Comparison of ENCODE assay signal across 10 cellular contexts in the genomic region with DNA sequence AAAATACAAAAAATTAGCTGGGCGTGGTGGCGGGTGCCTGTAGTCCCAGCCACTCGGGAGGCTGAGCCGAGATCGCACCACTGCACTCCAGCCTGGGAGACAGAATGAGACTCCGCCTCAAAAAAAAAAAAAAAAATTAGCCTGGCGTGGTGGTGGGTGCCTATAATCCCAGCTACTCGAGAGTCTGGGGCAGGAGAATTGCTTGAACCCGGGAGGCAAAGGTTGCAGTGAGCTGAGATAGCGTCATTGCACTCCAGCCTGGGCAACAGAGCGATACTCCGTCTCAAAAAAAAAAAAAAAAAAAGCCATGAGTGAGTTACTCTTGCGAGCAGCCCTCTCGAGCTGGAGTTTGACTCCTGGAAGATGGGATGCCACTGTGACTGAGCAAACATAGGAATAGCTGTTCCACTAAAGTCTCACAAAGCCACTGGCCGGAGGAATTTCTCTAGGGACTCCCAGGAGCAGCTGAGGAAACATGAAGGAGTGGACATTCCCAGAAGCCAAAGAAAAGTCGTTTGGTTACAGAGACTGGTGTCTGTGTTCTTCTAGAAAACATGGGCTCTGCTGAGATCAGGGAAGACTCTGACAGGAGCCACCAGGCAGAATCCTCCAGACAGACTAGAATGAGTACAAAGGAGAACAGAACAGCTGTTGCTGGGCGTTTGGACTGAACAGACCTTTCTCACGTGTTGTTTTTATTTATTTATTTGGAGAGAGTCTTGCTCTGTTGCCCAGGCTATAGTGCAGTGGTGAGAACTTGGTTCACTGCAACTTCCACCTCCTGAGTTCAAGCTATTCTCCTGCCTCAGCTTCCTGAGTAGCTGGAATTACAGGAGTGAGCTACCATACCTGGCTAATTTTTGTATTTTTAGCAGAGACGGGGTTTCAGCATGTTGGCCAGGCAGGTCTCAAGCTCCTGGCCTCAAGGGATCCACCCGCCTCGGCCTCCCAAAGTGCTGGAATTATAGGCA. TPM values are rescaled to one million over a fixed set of nuclear protein-coding genes. Genes with fewer than 3 reads are reported as not detected.
A peak's percentile ranks its signal among the peaks of the same experiment; 100 is the strongest.
DNase-seq lines count a peak whose midpoint lies in the region; ATAC-seq and TF ChIP-seq lines count a peak whose summit lies in the region.
"Had no signal": no experiment of that assay in that cellular context is flagged by ENCODE, and none has a peak within 500 bp of the region (broad histone marks: within the 10 kb centered on the region; RNA-seq: fewer than 3 reads in every experiment).

No MANE protein-coding gene starts in this region.

- no peak overlapping the region for H3K4me2 ChIP-seq in mesendoderm (ENCODE audit: low read length)

- H3K9me3 ChIP-seq in KOPT-K1 (ENCODE audit: insufficient read depth, low read length, poor library complexity, severe bottlenecking) = no peaks in the 10 kb centered on the region
- H3K9me3 ChIP-seq in endodermal cell (ENCODE audit: control insufficient read depth, low read length) = no peaks in the 10 kb centered on the region

- H3K27me3 ChIP-seq in endodermal cell (ENCODE audit: control insufficient read depth, insufficient read depth, low read length, poor library complexity, severe bottlenecking) (no peaks in the 10 kb centered on the region), mesendoderm (ENCODE audit: insufficient read depth, low read length, poor library complexity) (no peaks in the 10 kb centered on the region)

- H4K8ac ChIP-seq in mesendoderm (ENCODE audit: low read depth, low read length) = no peak overlapping the region

- H3K18ac ChIP-seq in mesendoderm (ENCODE audit: low read length) = no peak overlapping the region

- no peak for TF ChIP-seq CTCF in endodermal cell (conservative IDR thresholded peaks at IDR 0.05)

- H3K23ac ChIP-seq in mesendoderm (ENCODE audit: low read length) = no peak overlapping the region

- H2BK15ac ChIP-seq in mesendoderm (replicated peaks; ENCODE audit: low read depth) = peak overlapping the region; percentile 38

- no peak overlapping the region for H4K5ac ChIP-seq in mesendoderm (ENCODE audit: low read length)

- 83 to 92% methylated on average over 10 to 21 of the region's 21 CpGs for WGBS in endodermal cell (ENCODE audit: insufficient coverage in 1 of 2, insufficient read length in 1 of 2), 2 experiments
- no CpG with 5 or more reads among the region's 21 CpGs for WGBS in mesendoderm (ENCODE audit: extremely low coverage, insufficient coverage, low lambda C conversion rate)

- H3K27ac ChIP-seq in KOPT-K1 (ENCODE audit: low read depth, low read length, poor library complexity, severe bottlenecking) (peak overlapping the region; percentile 56), endodermal cell (ENCODE audit: low read depth, low read length) (peak overlapping the region; percentile 22), mesendoderm (ENCODE audit: low read depth, low read length) (no peak overlapping the region)

- no peaks in the 10 kb centered on the region for H3K36me3 Mint-ChIP-seq in endodermal cell (ENCODE audit: low read depth)
- no peaks in the 10 kb centered on the region for H3K36me3 Mint-ChIP-seq in stimulated activated naive B cell treated with anti-CD40 and anti-IgM and Interleukin-4, amounts not matched to agents 10 μg/mL and 1 μg/mL and 100 μg/mL, for 72 hours
- H3K36me3 Mint-ChIP-seq in T-helper 2 cell treated with Interferon-gamma antibody and Interleukin-4, amounts not matched to agents 5 μg/mL and 100 μg/mL, for 36 hours (ENCODE audit: low read depth) = no peaks in the 10 kb centered on the region

- H2BK5ac ChIP-seq in mesendoderm (ENCODE audit: low read length) = no peak overlapping the region

- H3K56ac ChIP-seq in mesendoderm (ENCODE audit: low read length) = no peak overlapping the region

- no peak overlapping the region for H2BK120ac ChIP-seq in mesendoderm (ENCODE audit: low read depth, low read length)

- no peaks in the 10 kb centered on the region for H3K36me3 ChIP-seq in KOPT-K1 (ENCODE audit: insufficient read depth, low read length)
- H3K36me3 ChIP-seq in endodermal cell (ENCODE audit: control insufficient read depth, insufficient read depth, low read length) = no peaks in the 10 kb centered on the region
- H3K36me3 ChIP-seq in mesendoderm (ENCODE audit: control insufficient read depth, insufficient read depth, low read length) = no peaks in the 10 kb centered on the region

- H3K4me1 Mint-ChIP-seq in endodermal cell = peaks cover 10% of the 10 kb centered on the region
- H3K4me1 Mint-ChIP-seq in stimulated activated naive B cell treated with anti-CD40 and anti-IgM and Interleukin-4, amounts not matched to agents 10 μg/mL and 1 μg/mL and 100 μg/mL, for 72 hours = peaks cover 30 to 55% of the 10 kb centered on the region in 2 donors
- H3K4me1 Mint-ChIP-seq in T-helper 2 cell treated with Interferon-gamma antibody and Interleukin-4, amounts not matched to agents 5 μg/mL and 100 μg/mL, for 36 hours (ENCODE audit: low read depth) = peaks cover 34% of the 10 kb centered on the region

- H3K27me3 Mint-ChIP-seq in endodermal cell (ENCODE audit: insufficient read depth) = no peaks in the 10 kb centered on the region
- no peaks in the 10 kb centered on the region for H3K27me3 Mint-ChIP-seq in stimulated activated naive B cell treated with anti-CD40 and anti-IgM and Interleukin-4, amounts not matched to agents 10 μg/mL and 1 μg/mL and 100 μg/mL, for 72 hours
- no peaks in the 10 kb centered on the region for H3K27me3 Mint-ChIP-seq in T-helper 2 cell treated with Interferon-gamma antibody and Interleukin-4, amounts not matched to agents 5 μg/mL and 100 μg/mL, for 36 hours (ENCODE audit: low read depth)

- no peaks in the 10 kb centered on the region for H3K9me3 Mint-ChIP-seq in endodermal cell
- no peaks in the 10 kb centered on the region for H3K9me3 Mint-ChIP-seq in stimulated activated naive B cell treated with anti-CD40 and anti-IgM and Interleukin-4, amounts not matched to agents 10 μg/mL and 1 μg/mL and 100 μg/mL, for 72 hours
- no peaks in the 10 kb centered on the region for H3K9me3 Mint-ChIP-seq in T-helper 2 cell treated with Interferon-gamma antibody and Interleukin-4, amounts not matched to agents 5 μg/mL and 100 μg/mL, for 36 hours

- no peak for ATAC-seq in stimulated activated naive B cell treated with anti-CD40 and anti-IgM and Interleukin-4, amounts not matched to agents 10 μg/mL and 1 μg/mL and 100 μg/mL, for 72 hours (replicated peaks)

- no peak overlapping the region for H2AK5ac ChIP-seq in mesendoderm (ENCODE audit: low read length)

- no peak overlapping the region for H3K4ac ChIP-seq in mesendoderm (ENCODE audit: low read depth, low read length)

- no peaks in the 10 kb centered on the region for H3K4me1 ChIP-seq in endodermal cell (ENCODE audit: control insufficient read depth, insufficient read depth, low read length)
- peaks cover 1% of the 10 kb centered on the region for H3K4me1 ChIP-seq in mesendoderm (ENCODE audit: control insufficient read depth, low read depth, low read length)

- H3K9ac ChIP-seq in endodermal cell (ENCODE audit: extremely low read depth, low read length, poor library complexity, severe bottlenecking) = no peak overlapping the region
- H3K9ac ChIP-seq in mesendoderm (ENCODE audit: low read length) = no peak overlapping the region

- no peak overlapping the region for H3K4me3 Mint-ChIP-seq in endodermal cell
- H3K4me3 Mint-ChIP-seq in stimulated activated naive B cell treated with anti-CD40 and anti-IgM and Interleukin-4, amounts not matched to agents 10 μg/mL and 1 μg/mL and 100 μg/mL, for 72 hours = no peak overlapping the region
- H3K4me3 Mint-ChIP-seq in T-helper 2 cell treated with Interferon-gamma antibody and Interleukin-4, amounts not matched to agents 5 μg/mL and 100 μg/mL, for 36 hours = no peak overlapping the region

- H3K4me3 ChIP-seq in endodermal cell (ENCODE audit: low read length) (no peak overlapping the region), mesendoderm (ENCODE audit: low read length) (no peak overlapping the region)

- no peaks in the 10 kb centered on the region for H3K79me2 ChIP-seq in mesendoderm (ENCODE audit: control insufficient read depth, insufficient read depth, low read length)

- no peak for DNase-seq in endodermal cell
- no peak for DNase-seq in mesendoderm
- no peak for DNase-seq in stimulated activated naive B cell treated with anti-CD40 and anti-IgM and Interleukin-4, amounts not matched to agents 10 μg/mL and 1 μg/mL and 100 μg/mL, for 72 hours
- DNase-seq in NCI-H1930 (lab: John Stamatoyannopoulos, UW) = no peak
- no peak for DNase-seq in T-helper 2 cell treated with Interferon-gamma antibody and Interleukin-4, amounts not matched to agents 5 μg/mL and 100 μg/mL, for 36 hours (ENCODE audit: low spot score)
- DNase-seq in AML-193 (lab: John Stamatoyannopoulos, UW) = no peak
- DNase-seq in T-helper 1 cell = no peak
- DNase-seq: NCI-H2081; stimulated activated CD4-positive, alpha-beta T cell treated with anti-CD3 and anti-CD28 coated beads, Interleukin-15, amount 100 ng/mL, for 24 hours had no signal

- peak overlapping the region; percentile 37 for H3K27ac Mint-ChIP-seq in endodermal cell
- peak overlapping the region; percentile 80 for H3K27ac Mint-ChIP-seq in stimulated activated naive B cell treated with anti-CD40 and anti-IgM and Interleukin-4, amounts not matched to agents 10 μg/mL and 1 μg/mL and 100 μg/mL, for 72 hours
- H3K27ac Mint-ChIP-seq in T-helper 2 cell treated with Interferon-gamma antibody and Interleukin-4, amounts not matched to agents 5 μg/mL and 100 μg/mL, for 36 hours = no peak overlapping the region

- H3K79me1 ChIP-seq in mesendoderm (ENCODE audit: low read length) = no peaks in the 10 kb centered on the region

RNA-seq across cellular contexts. Expression of a gene that starts 32.4 kb away (rescaled TPM):
- total RNA-seq in endodermal cell = 100 to 1,000 TPM; 270 to 288 TPM
- 131 TPM for polyA plus RNA-seq in endodermal cell (2013, experiment 1 of 2)
- 136 TPM for polyA plus RNA-seq in endodermal cell (2013, experiment 2 of 2)
- 110 TPM for polyA plus RNA-seq in mesendoderm (2013, experiment 1 of 2)
- polyA plus RNA-seq in mesendoderm (2013, experiment 2 of 2) = 111 TPM
